ENCODE assay signal across 15 cellular contexts in genomic region chr17:46126840-46127239, GRCh38.
"Had no signal": no experiment of that assay in that cellular context is flagged by ENCODE, and none has a peak within 500 bp of the region (broad histone marks: within the 10 kb centered on the region; RNA-seq: fewer than 3 reads in every experiment).

No MANE protein-coding gene starts in this region.

- H3K36me3 ChIP-seq: ovary, sigmoid colon, thyroid gland had no signal

- H3K4me3 ChIP-seq: ovary, sigmoid colon, spleen, thyroid gland had no signal

- H3K27me3 ChIP-seq: ovary, sigmoid colon, spleen, thyroid gland had no signal

- H3K27ac Mint-ChIP-seq: activated B cell treated with CpG ODN at 0.5 μM for 24 hours; activated naive CD4-positive, alpha-beta T cell treated with anti-CD3 and anti-CD28 coated beads, Interleukin-2, amount 50 U/mL, for 72 hours had no signal

- H3K9me3 ChIP-seq: ovary, sigmoid colon, spleen, thyroid gland had no signal

- H3K27ac ChIP-seq: epithelial cell of prostate, ovary, sigmoid colon, spleen, thyroid gland had no signal

- ATAC-seq: activated naive CD4-positive, alpha-beta T cell treated with anti-CD3 and anti-CD28 coated beads, Interleukin-2, amount 50 U/mL, for 72 hours; activated T-cell treated with anti-CD3 and anti-CD28 coated beads, Interleukin-2, amount 50 U/mL, for 4 hours; left ventricle myocardium superior had no signal

- H3K9me3 Mint-ChIP-seq: activated B cell treated with CpG ODN at 0.5 μM for 24 hours; activated naive CD4-positive, alpha-beta T cell treated with anti-CD3 and anti-CD28 coated beads, Interleukin-2, amount 50 U/mL, for 72 hours; activated T-cell treated with anti-CD3 and anti-CD28 coated beads, Interleukin-2, amount 50 U/mL, for 4 hours had no signal

- DNase-seq: activated B cell treated with CpG ODN at 0.5 μM for 24 hours; activated CD4-positive, alpha-beta T cell treated with anti-CD3 and anti-CD28 coated beads for 48 hours; activated CD8-positive, alpha-beta memory T cell treated with anti-CD3 and anti-CD28 coated beads, Interleukin-2, amount 50 U/mL, for 4 hours; activated effector memory CD4-positive, alpha-beta T cell treated with anti-CD3 and anti-CD28 coated beads, Interleukin-2, amount 50 U/mL, for 16 hours; activated T-cell treated with anti-CD3 and anti-CD28 coated beads, Interleukin-2, amount 50 U/mL, for 4 hours; amygdala; foreskin fibroblast; left ventricle myocardium superior; ovary; sigmoid colon; spleen; stimulated activated naive CD4-positive, alpha-beta T cell; thyroid gland had no signal

- H3K4me3 Mint-ChIP-seq: activated B cell treated with CpG ODN at 0.5 μM for 24 hours; activated T-cell treated with anti-CD3 and anti-CD28 coated beads, Interleukin-2, amount 50 U/mL, for 4 hours had no signal

- H3K27me3 Mint-ChIP-seq: activated B cell treated with CpG ODN at 0.5 μM for 24 hours had no signal
